Comparison of ENCODE assay signal across 7 cellular contexts in the genomic region with DNA sequence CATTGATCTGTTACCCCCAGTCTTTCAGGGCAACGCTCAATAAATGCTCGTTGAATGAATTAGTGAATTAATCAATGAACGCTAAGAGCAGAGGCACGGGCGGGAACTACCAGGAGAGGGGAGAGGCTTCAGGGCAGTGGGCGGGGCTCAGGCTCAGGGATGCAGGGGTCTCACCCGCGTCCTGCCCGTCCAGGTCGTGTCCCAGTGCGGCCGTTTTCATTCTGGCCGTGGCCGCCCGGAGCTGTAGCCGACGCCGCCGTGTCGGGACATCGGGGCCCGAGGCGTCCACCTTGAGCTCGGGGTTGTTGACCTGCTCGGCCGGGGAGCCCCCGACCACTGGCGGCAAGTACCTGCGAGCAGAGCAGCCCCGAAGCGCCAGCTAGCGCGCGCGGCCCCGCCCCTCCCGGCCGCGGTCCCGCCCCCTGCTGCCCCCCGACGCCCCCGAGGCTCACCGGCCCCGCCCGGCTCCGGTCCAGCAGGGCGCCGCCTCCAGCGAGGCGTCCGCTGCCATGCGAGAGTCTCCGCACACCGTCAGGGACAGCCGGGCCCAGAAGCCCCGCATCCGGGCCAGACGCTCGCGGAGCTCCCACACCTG.
DNase-seq lines count a peak whose midpoint lies in the region; ATAC-seq and TF ChIP-seq lines count a peak whose summit lies in the region.
"Had no signal": no experiment of that assay in that cellular context is flagged by ENCODE, and none has a peak within 500 bp of the region (broad histone marks: within the 10 kb centered on the region; RNA-seq: fewer than 3 reads in every experiment).

No MANE protein-coding gene starts in this region.

- peak overlapping the region; percentile 71 for H3K4me3 Mint-ChIP-seq in stimulated activated naive CD8-positive, alpha-beta T cell treated with anti-CD3 and anti-CD28 coated beads, Interleukin-15, Interleukin-2, amounts not matched to agents 100 ng/mL and 50 ng/mL, for 24 hours

- no peaks in the 10 kb centered on the region for H3K36me3 Mint-ChIP-seq in stimulated activated naive CD8-positive, alpha-beta T cell treated with anti-CD3 and anti-CD28 coated beads, Interleukin-15, Interleukin-2, amounts not matched to agents 100 ng/mL and 50 ng/mL, for 24 hours (ENCODE audit: low read depth)

- H3K4me1 Mint-ChIP-seq in stimulated activated naive CD8-positive, alpha-beta T cell treated with anti-CD3 and anti-CD28 coated beads, Interleukin-15, Interleukin-2, amounts not matched to agents 100 ng/mL and 50 ng/mL, for 24 hours (ENCODE audit: low read depth) = peaks cover 52% of the 10 kb centered on the region

- H3K9me3 Mint-ChIP-seq in stimulated activated naive CD8-positive, alpha-beta T cell treated with anti-CD3 and anti-CD28 coated beads, Interleukin-15, Interleukin-2, amounts not matched to agents 100 ng/mL and 50 ng/mL, for 24 hours = no peaks in the 10 kb centered on the region

- no peak overlapping the region for H3K27ac Mint-ChIP-seq in stimulated activated naive CD8-positive, alpha-beta T cell treated with anti-CD3 and anti-CD28 coated beads, Interleukin-15, Interleukin-2, amounts not matched to agents 100 ng/mL and 50 ng/mL, for 24 hours

- no peak for ATAC-seq in GM18498 (IDR thresholded peaks at IDR 0.05; ENCODE audit: unreplicated experiment)

- TF ChIP-seq CTCF in fibroblast of mammary gland (conservative IDR thresholded peaks at IDR 0.05; ENCODE audit: control insufficient read depth, insufficient read depth, low read depth, low read length) = no peak

- peak overlapping the region; percentile 15 for H3K4me3 ChIP-seq in fibroblast of mammary gland (ENCODE audit: control insufficient read depth, low read depth, low read length)

- H3K27me3 Mint-ChIP-seq in stimulated activated naive CD8-positive, alpha-beta T cell treated with anti-CD3 and anti-CD28 coated beads, Interleukin-15, Interleukin-2, amounts not matched to agents 100 ng/mL and 50 ng/mL, for 24 hours = peaks cover 21% of the 10 kb centered on the region

- peak; percentile 74 for DNase-seq in DMS53 (lab: John Stamatoyannopoulos, UW)
- DNase-seq in DMS53 treated with DMSO at 0.1 percent for 48 hours (lab: John Stamatoyannopoulos, UW; ENCODE audit: unreplicated experiment) = no peak
- DNase-seq in fibroblast of mammary gland (ENCODE audit: low read depth) = no peak
- DNase-seq in SKM-1 treated with dmso at 0.1 percent for 144 hours (lab: John Stamatoyannopoulos, UW; ENCODE audit: unreplicated experiment) = no peak
- DNase-seq: NCI-H187 treated with DMSO at 0.1 percent for 48 hours had no signal
